Comparison of ENCODE assay signal across 16 cellular contexts in the genomic region with DNA sequence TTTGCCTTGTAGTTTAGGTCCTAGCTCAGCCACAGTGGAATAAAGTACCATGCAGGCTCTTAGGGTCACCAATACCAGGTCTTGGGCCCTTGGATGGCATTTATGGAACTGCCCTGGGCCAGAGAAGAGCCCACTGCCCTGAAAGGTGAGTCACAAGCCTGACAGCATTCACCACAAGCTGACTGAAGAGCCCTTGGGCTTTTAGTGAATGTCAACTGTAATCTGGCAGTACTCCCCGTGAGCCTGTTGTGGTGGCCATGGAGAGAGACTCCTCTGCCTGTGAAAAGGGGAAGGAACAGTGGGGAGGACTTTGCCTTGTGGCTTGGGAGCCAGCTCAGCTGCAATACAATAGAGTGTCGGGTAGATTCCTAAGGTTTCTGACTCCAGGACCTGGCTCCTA.
DNase-seq lines count a peak whose midpoint lies in the region; ATAC-seq and TF ChIP-seq lines count a peak whose summit lies in the region.
"Had no signal": no experiment of that assay in that cellular context is flagged by ENCODE, and none has a peak within 500 bp of the region (broad histone marks: within the 10 kb centered on the region; RNA-seq: fewer than 3 reads in every experiment).

No MANE protein-coding gene starts in this region.

- no peaks in the 10 kb centered on the region for H3K4me1 ChIP-seq in mammary epithelial cell (ENCODE audit: insufficient read depth, low read length)
- H3K4me1 ChIP-seq: HAP-1 had no signal

- in situ Hi-C loops in mammary epithelial cell (cut with MboI; ENCODE audit: low sequenced_read_pairs in 2 of 2) = no loop called here

- dilution Hi-C loops in mammary epithelial cell (cut with HindIII; ENCODE audit: low sequenced_read_pairs) = no loop called here

- intact Hi-C loops in mammary epithelial cell (cut with micrococcal nuclease) = no loop called here
- intact Hi-C loops in left ventricle myocardium superior (cut with micrococcal nuclease) = no loop called here

- H2AFZ ChIP-seq in mammary epithelial cell (ENCODE audit: low read depth, low read length) = no peak overlapping the region

- no peaks in the 10 kb centered on the region for H3K9me3 ChIP-seq in mammary epithelial cell (replicated peaks; ENCODE audit: insufficient read depth, low read length)
- H3K9me3 ChIP-seq: HAP-1 had no signal

- ATAC-seq in left ventricle myocardium superior (no peak), HG02938 (IDR thresholded peaks at IDR 0.05; ENCODE audit: unreplicated experiment) (no peak)
- ATAC-seq in activated CD4-positive, CD25-positive, alpha-beta regulatory T cell treated with anti-CD3 and anti-CD28 coated beads, Interleukin-2, amount 50 U/mL, for 24 hours = no peak

- 20% methylated on average over 1 of the region's 2 CpGs for WGBS in mammary epithelial cell (ENCODE audit: low coverage, missing lambda C conversion rate)

- BruUV-seq in mammary epithelial cell (replicated peaks; lab: Mats Ljungman, UMichigan) = no TSS peak

- DNase-seq in ELF-1 (ENCODE audit: low read depth, low spot score) (peak; percentile 8), MV-4-11 (lab: John Stamatoyannopoulos, UW) (peak; percentile 15), mammary epithelial cell (peak; percentile 11), renal cortical epithelial cell (ENCODE audit: low read depth) (peak; percentile 1), left ventricle myocardium superior (no peak)
- DNase-seq: CD4-positive, alpha-beta T cell; DND-41; NCI-H1092; NCI-H1694; NCI-H2107; NCI-H446 treated with DMSO at 0.1 percent for 48 hours; NCI-H748 treated with DMSO at 0.1 percent for 48 hours; SHP77 had no signal

- no peak overlapping the region for H3K4me3 ChIP-seq in mammary epithelial cell (replicated peaks in 1 of 3; ENCODE audit: insufficient read depth in 1 of 3, low read depth in 2 of 3, low read length in 3 of 3)
- H3K4me3 ChIP-seq: HAP-1 had no signal

- CTCF ChIA-PET in mammary epithelial cell (lab: Charles Lee; ENCODE audit: low non-redundant PET) = no interaction called here

- H3K79me2 ChIP-seq in mammary epithelial cell (ENCODE audit: insufficient read depth, low read length) = no peaks in the 10 kb centered on the region

- H3K9ac ChIP-seq in mammary epithelial cell (ENCODE audit: insufficient read depth, low read length) = no peak overlapping the region

- no peaks in the 10 kb centered on the region for H3K36me3 ChIP-seq in mammary epithelial cell (ENCODE audit: insufficient read depth, low read length)
- H3K36me3 ChIP-seq: HAP-1 had no signal

- no peaks in the 10 kb centered on the region for H3K27me3 ChIP-seq in mammary epithelial cell (ENCODE audit: insufficient read depth, low read length)

- H3K4me2 ChIP-seq in mammary epithelial cell (ENCODE audit: insufficient read depth, low read depth, low read length) = no peak overlapping the region

- no peaks in the 10 kb centered on the region for H4K20me1 ChIP-seq in mammary epithelial cell (ENCODE audit: insufficient read depth, low read length)

- H3K27ac ChIP-seq in mammary epithelial cell (ENCODE audit: insufficient read depth, low read depth, low read length) = no peak overlapping the region

- TF ChIP-seq CTCF in mammary epithelial cell (conservative IDR thresholded peaks at IDR 0.05 in 1 of 2, IDR thresholded peaks at IDR 0.05 in 1 of 2; ENCODE audit: extremely low read depth in 1 of 2, insufficient read depth in 1 of 2, low read depth in 1 of 2, low read length in 2 of 2) = no peak
